In the genomic region with DNA sequence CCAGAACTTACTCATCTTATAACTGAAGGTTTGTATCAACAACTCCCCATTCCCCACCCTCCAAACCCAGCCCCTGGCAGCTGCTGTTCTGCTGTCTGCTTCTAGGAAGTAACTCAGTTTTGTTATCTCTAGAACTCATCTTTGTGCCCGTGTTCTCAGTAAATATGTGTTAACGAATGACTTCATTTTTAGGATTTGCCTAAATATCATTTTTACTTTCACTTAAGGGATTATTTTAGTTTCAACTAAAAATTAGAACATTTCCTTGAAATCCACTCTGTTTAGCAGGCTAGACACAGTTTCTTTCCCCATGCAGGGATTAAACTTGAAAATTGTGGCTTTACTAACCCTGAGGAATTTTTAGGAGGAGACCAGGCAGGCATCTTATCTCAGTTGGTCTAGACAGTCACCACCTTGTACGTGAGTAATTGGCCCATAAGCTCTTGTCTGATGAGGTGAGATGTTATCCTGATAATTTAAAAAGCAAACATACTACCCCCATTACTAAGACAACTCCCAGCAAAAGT, we compare ENCODE assay signal across 8 cellular contexts.
DNase-seq lines count a peak whose midpoint lies in the region; ATAC-seq lines count a peak whose summit lies in the region.

No MANE protein-coding gene starts in this region.

- peaks cover 19% of the 10 kb centered on the region for H3K36me3 ChIP-seq in BLaER1

- peak overlapping the region; percentile 70 for H3K27ac ChIP-seq in BLaER1

- H3K9me3 ChIP-seq in BLaER1 = no peaks in the 10 kb centered on the region; the same call in 1 of the 2 replicates

- no peaks in the 10 kb centered on the region for H3K9me3 Mint-ChIP-seq in stimulated activated effector memory CD8-positive, alpha-beta T cell treated with anti-CD3 and anti-CD28 coated beads, Interleukin-12 subunit alpha, Interleukin-12 subunit beta, amount 100 ng/mL, for 72 hours

- H4K20me1 ChIP-seq in BLaER1 = no peaks in the 10 kb centered on the region

- H3K4me2 ChIP-seq in BLaER1 = peak overlapping the region; percentile 64

- peak overlapping the region; percentile 54 for H3K4me3 Mint-ChIP-seq in stimulated activated effector memory CD8-positive, alpha-beta T cell treated with anti-CD3 and anti-CD28 coated beads, Interleukin-12 subunit alpha, Interleukin-12 subunit beta, amount 100 ng/mL, for 72 hours

- H3K36me3 Mint-ChIP-seq in stimulated activated effector memory CD8-positive, alpha-beta T cell treated with anti-CD3 and anti-CD28 coated beads, Interleukin-12 subunit alpha, Interleukin-12 subunit beta, amount 100 ng/mL, for 72 hours = peaks cover 46% of the 10 kb centered on the region

- ATAC-seq in GM21423 (IDR thresholded peaks at IDR 0.05; ENCODE audit: unreplicated experiment) (peak; percentile 51), HG02763 (IDR thresholded peaks at IDR 0.05; ENCODE audit: unreplicated experiment) (no peak)
- ATAC-seq in stimulated activated effector memory CD8-positive, alpha-beta T cell treated with anti-CD3 and anti-CD28 coated beads, Interleukin-12 subunit alpha, Interleukin-12 subunit beta, amount 100 ng/mL, for 72 hours = peak; percentile 75

- H3K4me1 Mint-ChIP-seq in stimulated activated effector memory CD8-positive, alpha-beta T cell treated with anti-CD3 and anti-CD28 coated beads, Interleukin-12 subunit alpha, Interleukin-12 subunit beta, amount 100 ng/mL, for 72 hours = peaks cover 94% of the 10 kb centered on the region

- no peaks in the 10 kb centered on the region for H3K27me3 ChIP-seq in BLaER1

- DNase-seq in M059J (ENCODE audit: low read depth) (peak; percentile 65), amniotic epithelial cell (ENCODE audit: low read depth) (peak; percentile 83), NCI-H2107 (lab: John Stamatoyannopoulos, UW) (no peak), NCI-H187 (lab: John Stamatoyannopoulos, UW) (no peak)
- no peak for DNase-seq in stimulated activated effector memory CD8-positive, alpha-beta T cell treated with anti-CD3 and anti-CD28 coated beads, Interleukin-12 subunit alpha, Interleukin-12 subunit beta, amount 100 ng/mL, for 72 hours (ENCODE audit: low spot score in 2 of 2)

- H3K27ac Mint-ChIP-seq in stimulated activated effector memory CD8-positive, alpha-beta T cell treated with anti-CD3 and anti-CD28 coated beads, Interleukin-12 subunit alpha, Interleukin-12 subunit beta, amount 100 ng/mL, for 72 hours = peak overlapping the region; percentile 69

- no peak overlapping the region for H3K4me3 ChIP-seq in BLaER1

- H3K4me1 ChIP-seq in BLaER1 = peaks cover 97% of the 10 kb centered on the region

- H3K9ac ChIP-seq in BLaER1 = no peak overlapping the region; the same call in 1 of the 2 replicates

Comparison
In these comparisons a context has a peak if more than half of its experiments do, and no peak if none do; other contexts are left out.
1. DNase-seq: peak in M059J (single experiment) and amniotic epithelial cell (single experiment); none in stimulated activated effector memory CD8-positive, alpha-beta T cell treated with anti-CD3 and anti-CD28 coated beads, Interleukin-12 subunit alpha, Interleukin-12 subunit beta, amount 100 ng/mL, for 72 hours (0 of 2), NCI-H2107 (single experiment) and NCI-H187 (0 of 2).